ENCODE assay signal across 8 cellular contexts in genomic region chr10:69348824-69349541, GRCh38.
DNase-seq lines count a peak whose midpoint lies in the region; ATAC-seq and TF ChIP-seq lines count a peak whose summit lies in the region.

No MANE protein-coding gene starts in this region.

- peak overlapping the region; percentile 61 for H3K27ac Mint-ChIP-seq in activated CD4-positive, alpha-beta T cell treated with anti-CD3 and anti-CD28 coated beads, Interleukin-2, amount 10 ng/mL, durations not matched to agents 24 days and 14 days
- peak overlapping the region; percentile 1 to 87 (median 39) for H3K27ac Mint-ChIP-seq in brain

- H3K36me3 ChIP-seq in SJCRH30: no peaks in the 10 kb centered on the region; the same call in 1 of the 2 replicates

- H3K9me3 Mint-ChIP-seq in activated CD4-positive, alpha-beta T cell treated with anti-CD3 and anti-CD28 coated beads, Interleukin-2, amount 10 ng/mL, durations not matched to agents 24 days and 14 days: no peaks in the 10 kb centered on the region
- H3K9me3 Mint-ChIP-seq in brain: no peaks in the 10 kb centered on the region

- peak overlapping the region; percentile 65 for H3K4me3 Mint-ChIP-seq in activated CD4-positive, alpha-beta T cell treated with anti-CD3 and anti-CD28 coated beads, Interleukin-2, amount 10 ng/mL, durations not matched to agents 24 days and 14 days
- no peak overlapping the region for H3K4me3 Mint-ChIP-seq in brain

- H3K4me3 ChIP-seq in SJCRH30: no peak overlapping the region

- H3K4me1 ChIP-seq in SJCRH30: no peaks in the 10 kb centered on the region

- peaks cover 53% of the 10 kb centered on the region for H3K4me1 Mint-ChIP-seq in activated CD4-positive, alpha-beta T cell treated with anti-CD3 and anti-CD28 coated beads, Interleukin-2, amount 10 ng/mL, durations not matched to agents 24 days and 14 days
- peaks cover 52% of the 10 kb centered on the region for H3K4me1 Mint-ChIP-seq in brain

- peaks cover 67% of the 10 kb centered on the region for H3K36me3 Mint-ChIP-seq in activated CD4-positive, alpha-beta T cell treated with anti-CD3 and anti-CD28 coated beads, Interleukin-2, amount 10 ng/mL, durations not matched to agents 24 days and 14 days (ENCODE audit: low read depth)
- peaks cover 83% of the 10 kb centered on the region for H3K36me3 Mint-ChIP-seq in brain

- ATAC-seq in HG03196 (IDR thresholded peaks at IDR 0.05; ENCODE audit: unreplicated experiment): no peak

- DNase-seq in activated CD4-positive, alpha-beta T cell treated with anti-CD3 and anti-CD28 coated beads, Interleukin-2, amount 10 ng/mL, durations not matched to agents 24 days and 14 days: peak; percentile 62
- no peak for DNase-seq in activated CD4-positive, alpha-beta T cell treated with anti-CD3 and anti-CD28 coated beads for 48 hours
- DNase-seq in NCI-H748 treated with DMSO at 0.1 percent for 48 hours (lab: John Stamatoyannopoulos, UW) (peak; percentile 66), medulla oblongata (ENCODE audit: extremely low spot score) (peak; percentile 46), SJCRH30 (no peak), anterior cingulate cortex (lab: John Stamatoyannopoulos, UW) (no peak)

- TF ChIP-seq CTCF in brain (conservative IDR thresholded peaks at IDR 0.05): no peak

- H3K9me3 ChIP-seq in SJCRH30 (replicated peaks): no peaks in the 10 kb centered on the region

- no peaks in the 10 kb centered on the region for H3K27me3 Mint-ChIP-seq in activated CD4-positive, alpha-beta T cell treated with anti-CD3 and anti-CD28 coated beads, Interleukin-2, amount 10 ng/mL, durations not matched to agents 24 days and 14 days
- H3K27me3 Mint-ChIP-seq in brain: peaks cover 3% of the 10 kb centered on the region

- intact Hi-C loops in activated CD4-positive, alpha-beta T cell treated with anti-CD3 and anti-CD28 coated beads, Interleukin-2, amount 10 ng/mL, durations not matched to agents 24 days and 14 days (cut with micrococcal nuclease): no loop called here

- H3K27me3 ChIP-seq in SJCRH30: no peaks in the 10 kb centered on the region

- no peak overlapping the region for H3K27ac ChIP-seq in SJCRH30

Comparison
In these comparisons a context has a peak if more than half of its experiments do, and no peak if none do; other contexts are left out.
1. DNase-seq: peak in activated CD4-positive, alpha-beta T cell treated with anti-CD3 and anti-CD28 coated beads, Interleukin-2, amount 10 ng/mL, durations not matched to agents 24 days and 14 days (single experiment), NCI-H748 treated with DMSO at 0.1 percent for 48 hours (single experiment) and medulla oblongata (single experiment); none in activated CD4-positive, alpha-beta T cell treated with anti-CD3 and anti-CD28 coated beads for 48 hours (single experiment), SJCRH30 (0 of 2) and anterior cingulate cortex (0 of 58).